ENCODE assay signal across 25 cellular contexts in genomic region chr20:62195736-62196135, GRCh38. TPM values are rescaled to one million over a fixed set of nuclear protein-coding genes. Genes with fewer than 3 reads are reported as not detected.
DNase-seq lines count a peak whose midpoint lies in the region; ATAC-seq and TF ChIP-seq lines count a peak whose summit lies in the region.
"Had no signal": no experiment of that assay in that cellular context is flagged by ENCODE, and none has a peak within 500 bp of the region (broad histone marks: within the 10 kb centered on the region; RNA-seq: fewer than 3 reads in every experiment).

No MANE protein-coding gene starts in this region.

- no peak overlapping the region for H3K4me3 Mint-ChIP-seq in natural killer cell
- no peak overlapping the region for H3K4me3 Mint-ChIP-seq in natural killer cell treated with Interleukin-12 subunit alpha and Interleukin-12 subunit beta and Interleukin-15 and Interleukin-18, amount 100 ng/mL, for 72 hours
- H3K4me3 Mint-ChIP-seq: IgD-negative memory B cell had no signal

- no peaks in the 10 kb centered on the region for H3K27me3 Mint-ChIP-seq in natural killer cell (ENCODE audit: low read depth in 2 of 2)
- H3K27me3 Mint-ChIP-seq in natural killer cell treated with Interleukin-12 subunit alpha and Interleukin-12 subunit beta and Interleukin-15 and Interleukin-18, amount 100 ng/mL, for 72 hours: no peaks in the 10 kb centered on the region
- H3K27me3 Mint-ChIP-seq: CD4-positive, alpha-beta memory T cell; IgD-negative memory B cell had no signal

- no peaks in the 10 kb centered on the region for H4K20me1 ChIP-seq in OCI-LY3 (ENCODE audit: insufficient read depth, low read length)

- ATAC-seq in natural killer cell: no peak
- no peak for ATAC-seq in natural killer cell treated with Interleukin-12 subunit alpha and Interleukin-12 subunit beta and Interleukin-15 and Interleukin-18, amount 100 ng/mL, for 72 hours
- ATAC-seq in left ventricle myocardium superior: no peak
- no peak for ATAC-seq in aorta (ENCODE audit: low FRiP score)
- ATAC-seq in HG02840 (IDR thresholded peaks at IDR 0.05; ENCODE audit: low FRiP score, unreplicated experiment): no peak
- ATAC-seq: PC-3 had no signal

- H3K9ac ChIP-seq in OCI-LY3 (ENCODE audit: low read length): no peak overlapping the region

- H2AFZ ChIP-seq in OCI-LY3 (ENCODE audit: low read depth, low read length): no peak overlapping the region

- H3K4me1 ChIP-seq in OCI-LY3 (ENCODE audit: low read length): peaks cover 14% of the 10 kb centered on the region
- H3K4me1 ChIP-seq in aorta (ENCODE audit: control insufficient read depth in 1 of 2, insufficient read depth in 2 of 2, low read length in 2 of 2): no peaks in the 10 kb centered on the region
- H3K4me1 ChIP-seq: BE2C had no signal

- no peak overlapping the region for H3K4me3 ChIP-seq in OCI-LY3 (ENCODE audit: low read length)
- no peak overlapping the region for H3K4me3 ChIP-seq in aorta (ENCODE audit: low read length in 2 of 2)

- peak overlapping the region; percentile 44 to 58 for H3K27ac Mint-ChIP-seq in natural killer cell
- H3K27ac Mint-ChIP-seq in natural killer cell treated with Interleukin-12 subunit alpha and Interleukin-12 subunit beta and Interleukin-15 and Interleukin-18, amount 100 ng/mL, for 72 hours: no peak overlapping the region

- no peaks in the 10 kb centered on the region for H3K9me3 Mint-ChIP-seq in natural killer cell
- no peaks in the 10 kb centered on the region for H3K9me3 Mint-ChIP-seq in natural killer cell treated with Interleukin-12 subunit alpha and Interleukin-12 subunit beta and Interleukin-15 and Interleukin-18, amount 100 ng/mL, for 72 hours
- H3K9me3 Mint-ChIP-seq: CD4-positive, alpha-beta memory T cell; IgD-negative memory B cell had no signal

- H3K4me1 Mint-ChIP-seq in natural killer cell: peaks cover 0 to under 1% of the 10 kb centered on the region in 2 donors
- H3K4me1 Mint-ChIP-seq in natural killer cell treated with Interleukin-12 subunit alpha and Interleukin-12 subunit beta and Interleukin-15 and Interleukin-18, amount 100 ng/mL, for 72 hours (ENCODE audit: low read depth in 2 of 2): peaks cover 1 to 6% of the 10 kb centered on the region in 2 donors
- H3K4me1 Mint-ChIP-seq: CD4-positive, alpha-beta memory T cell had no signal

- CTCF ChIA-PET in GM10248 (lab: Yijun Ruan, JAX): no interaction called here

- no peaks in the 10 kb centered on the region for H3K36me3 Mint-ChIP-seq in natural killer cell
- peaks cover 9% of the 10 kb centered on the region for H3K36me3 Mint-ChIP-seq in natural killer cell treated with Interleukin-12 subunit alpha and Interleukin-12 subunit beta and Interleukin-15 and Interleukin-18, amount 100 ng/mL, for 72 hours

- TF ChIP-seq CTCF in natural killer cell (IDR thresholded peaks at IDR 0.05) (no peak), OCI-LY3 (IDR thresholded peaks at IDR 0.05; ENCODE audit: low read depth, low read length) (no peak), GM10248 (IDR thresholded peaks at IDR 0.05; ENCODE audit: control extremely low read depth, extremely low read depth, low read depth, missing control alignments) (no peak)

- H3K27ac ChIP-seq in OCI-LY3 (ENCODE audit: low read length): no peak overlapping the region
- H3K27ac ChIP-seq in aorta (ENCODE audit: low read depth in 1 of 2, low read length in 2 of 2): no peak overlapping the region

- WGBS in aorta, 2 donors: 91 to 94% methylated on average over 10 of the region's 10 CpGs

- H3K36me3 ChIP-seq in OCI-LY3 (replicated peaks; ENCODE audit: low read depth, low read length): peaks cover 34% of the 10 kb centered on the region
- H3K36me3 ChIP-seq in aorta (ENCODE audit: control insufficient read depth in 1 of 2, insufficient read depth in 2 of 2, low read length in 1 of 2): peaks cover 0 to 4% of the 10 kb centered on the region in 2 donors

- H3K27me3 ChIP-seq in OCI-LY3 (ENCODE audit: low read depth, low read length) (no peaks in the 10 kb centered on the region), aorta (ENCODE audit: control insufficient read depth in 1 of 2, insufficient read depth in 2 of 2, low read length in 1 of 2) (no peaks in the 10 kb centered on the region)
- H3K27me3 ChIP-seq: BE2C had no signal

- POLR2A ChIA-PET in GM10248 (lab: Yijun Ruan, JAX): no interaction called here

- intact Hi-C loops in natural killer cell (cut with micrococcal nuclease): no loop called here
- intact Hi-C loops in left ventricle myocardium superior (cut with micrococcal nuclease): no loop called here
- intact Hi-C loops in aorta (cut with DNase I): no loop called here

- H3K9me3 ChIP-seq in OCI-LY3 (ENCODE audit: insufficient read depth, low read length): no peaks in the 10 kb centered on the region
- H3K9me3 ChIP-seq in aorta (ENCODE audit: control insufficient read depth, low read length): no peaks in the 10 kb centered on the region
- H3K9me3 ChIP-seq: BE2C had no signal

- DNase-seq in natural killer cell (no peak), left ventricle myocardium superior (peak; percentile 7), aorta (peak; percentile 21 to 55), kidney glomerular epithelial cell (lab: John Stamatoyannopoulos, UW) (no peak), GM10248 (ENCODE audit: extremely low spot score) (no peak)
- no peak for DNase-seq in natural killer cell treated with Interleukin-12 subunit alpha and Interleukin-12 subunit beta and Interleukin-15 and Interleukin-18, amount 100 ng/mL, for 72 hours (ENCODE audit: low spot score)
- DNase-seq: BE2C; CD4-positive, alpha-beta memory T cell; DMS153; GDM1; GOT3; HCEC 1CT; Karpas-422; NCI-H1417; NCI-H187; NCI-H446; NCI-H526 treated with DMSO at 0.1 percent for 48 hours; PC-3; SIG-M5 had no signal

- peak overlapping the region; percentile 37 for H3K4me2 ChIP-seq in OCI-LY3 (ENCODE audit: low read length)

- peaks cover 11% of the 10 kb centered on the region; the same call in 1 of the 2 replicates for H3K79me2 ChIP-seq in OCI-LY3 (ENCODE audit: low read length)

RNA-seq across cellular contexts. Expression of gene MTG2, which starts 12.9 kb away (rescaled TPM):
- total RNA-seq in natural killer cell: 10 to 100 TPM; 16.8 to 25.8 (median 25.3) TPM
- 10 to 100 TPM; 39.3 to 57.9 TPM for total RNA-seq in natural killer cell treated with Interleukin-12 subunit alpha and Interleukin-12 subunit beta and Interleukin-15 and Interleukin-18, amount 100 ng/mL, for 72 hours
- 27.3 TPM for total RNA-seq in left ventricle myocardium superior
- 10 to 100 TPM; 24.6 to 33.3 TPM for total RNA-seq in aorta
- polyA plus RNA-seq in aorta: 10 to 100 TPM in 1 of 2 donors, 1 to 10 TPM in 1; 5.3 to 55.3 TPM

RNA-seq across cellular contexts. Expression of gene HRH3, which starts 24.3 kb away (rescaled TPM):
- total RNA-seq in natural killer cell (not detected), left ventricle myocardium superior (not detected), aorta (not detected)
- not detected for total RNA-seq in natural killer cell treated with Interleukin-12 subunit alpha and Interleukin-12 subunit beta and Interleukin-15 and Interleukin-18, amount 100 ng/mL, for 72 hours
- polyA plus RNA-seq in aorta: not detected
- total RNA-seq: A673; CD4-positive, alpha-beta memory T cell; MCF 10A; PC-3; RPMI7951 had no signal
- polyA plus RNA-seq: CD4-positive, alpha-beta memory T cell; IgD-negative memory B cell had no signal

RNA-seq across cellular contexts. Expression of gene OSBPL2, which starts 42.6 kb away (rescaled TPM):
- 100 to 1,000 TPM in 2 of 3 donors, 10 to 100 TPM in 1; 77.9 to 112 (median 104) TPM for total RNA-seq in natural killer cell
- 10 to 100 TPM; 38.7 to 47.7 TPM for total RNA-seq in natural killer cell treated with Interleukin-12 subunit alpha and Interleukin-12 subunit beta and Interleukin-15 and Interleukin-18, amount 100 ng/mL, for 72 hours
- total RNA-seq in left ventricle myocardium superior: 60.0 TPM
- total RNA-seq in aorta: 10 to 100 TPM; 58.0 to 71.3 TPM
- 10 to 100 TPM; 16.2 to 27.8 TPM for polyA plus RNA-seq in aorta

RNA-seq across cellular contexts. Expression of gene SS18L1, which starts 52.2 kb away (rescaled TPM):
- total RNA-seq in natural killer cell (10 to 100 TPM; 19.1 to 26.0 (median 23.7) TPM), left ventricle myocardium superior (10.7 TPM), aorta (10 to 100 TPM; 12.1 to 19.1 TPM)
- total RNA-seq in natural killer cell treated with Interleukin-12 subunit alpha and Interleukin-12 subunit beta and Interleukin-15 and Interleukin-18, amount 100 ng/mL, for 72 hours: 10 to 100 TPM; 21.2 to 45.0 TPM
- 10 to 100 TPM in 1 of 2 donors, 1 to 10 TPM in 1; 4.9 to 10.1 TPM for polyA plus RNA-seq in aorta

RNA-seq across cellular contexts. Expression of gene PSMA7, which starts 52.5 kb away (rescaled TPM):
- total RNA-seq in natural killer cell (100 to 1,000 TPM; 154 to 177 (median 168) TPM), left ventricle myocardium superior (240 TPM), aorta (100 to 1,000 TPM; 136 to 176 TPM)
- 100 to 1,000 TPM; 284 to 315 TPM for total RNA-seq in natural killer cell treated with Interleukin-12 subunit alpha and Interleukin-12 subunit beta and Interleukin-15 and Interleukin-18, amount 100 ng/mL, for 72 hours
- polyA plus RNA-seq in aorta: 100 to 1,000 TPM; 235 to 259 TPM

Comparison
In these comparisons a context has a peak if more than half of its experiments do, and no peak if none do; other contexts are left out.
1. H3K27ac Mint-ChIP-seq: peak in natural killer cell (2 of 2); none in natural killer cell treated with Interleukin-12 subunit alpha and Interleukin-12 subunit beta and Interleukin-15 and Interleukin-18, amount 100 ng/mL, for 72 hours (0 of 2).
2. DNase-seq: peak in left ventricle myocardium superior (single experiment) and aorta (2 of 2); none in natural killer cell (single experiment), natural killer cell treated with Interleukin-12 subunit alpha and Interleukin-12 subunit beta and Interleukin-15 and Interleukin-18, amount 100 ng/mL, for 72 hours (single experiment), kidney glomerular epithelial cell (single experiment) and GM10248 (single experiment).